ENCODE assay signal across 8 cellular contexts in genomic region chr1:61453111-61453961, GRCh38.
DNase-seq lines count a peak whose midpoint lies in the region; ATAC-seq and TF ChIP-seq lines count a peak whose summit lies in the region.

No MANE protein-coding gene starts in this region.

- H3K27ac ChIP-seq in KMS-11, result peak overlapping the region; percentile 76
- H3K27ac ChIP-seq in Panc1 (ENCODE audit: low read length), result peak overlapping the region; percentile 31; the same call in 1 of the 2 replicates

- H3K4me3 ChIP-seq in KMS-11 (IDR thresholded peaks at IDR 0.05; ENCODE audit: insufficient read depth, low read depth, low read length) (no peak overlapping the region), Panc1 (ENCODE audit: low read depth in 2 of 2, low read length in 2 of 2) (peak overlapping the region in 1 of 2 experiments; percentile 7; a peak in 1 of 4 replicates), fibroblast of mammary gland (ENCODE audit: control insufficient read depth, low read depth, low read length) (no peak overlapping the region)

- DNase-seq in COLO829 (ENCODE audit: low spot score), result peak; percentile 70
- peak; percentile 50 for DNase-seq in Panc1 (ENCODE audit: low read depth, low spot score)
- peak; percentile 73 to 76 for DNase-seq in activated T-cell treated with anti-CD3 and anti-CD28 coated beads, Interleukin-2, amount 50 U/mL, for 48 hours
- DNase-seq in fibroblast of mammary gland (ENCODE audit: low read depth), result peak; percentile 93
- peak; percentile 67 for DNase-seq in nephron progenitor cell
- peak; percentile 66 for DNase-seq in stimulated activated naive CD4-positive, alpha-beta T cell treated with Interleukin-2 at 50 U/mL for 16 hours (lab: John Stamatoyannopoulos, UW)

- H3K79me2 ChIP-seq in KMS-11 (ENCODE audit: insufficient read depth, low read depth), result no peaks in the 10 kb centered on the region

- H3K4me1 Mint-ChIP-seq in nephron progenitor cell, result peaks cover 86% of the 10 kb centered on the region

- H3K9ac ChIP-seq in KMS-11, result peak overlapping the region; percentile 52; the same call in 1 of the 2 replicates

- peak overlapping the region; percentile 9 for H3K4me3 Mint-ChIP-seq in nephron progenitor cell

- POLR2A ChIA-PET in Panc1 (lab: Charles Lee), result no interaction called here

- H3K36me3 Mint-ChIP-seq in nephron progenitor cell (ENCODE audit: low read depth), result no peaks in the 10 kb centered on the region

- no peaks in the 10 kb centered on the region for H3K9me3 ChIP-seq in Panc1 (ENCODE audit: control insufficient read depth, insufficient read depth, low read depth, low read length)

- no TSS peak for BruUV-seq in Panc1 (replicated peaks; lab: Mats Ljungman, UMichigan)

- H3K27ac Mint-ChIP-seq in nephron progenitor cell, result peak overlapping the region; percentile 15

- ATAC-seq in GM21529 (IDR thresholded peaks at IDR 0.05; ENCODE audit: unreplicated experiment) (peak; percentile 91), Panc1 (peak; percentile 98)

- TF ChIP-seq CTCF in KMS-11 (conservative IDR thresholded peaks at IDR 0.05; ENCODE audit: low read depth, low read length) (peak; percentile 87), Panc1 (IDR thresholded peaks at IDR 0.05) (peak; percentile 88), fibroblast of mammary gland (conservative IDR thresholded peaks at IDR 0.05; ENCODE audit: control insufficient read depth, insufficient read depth, low read depth, low read length) (peak; percentile 86), nephron progenitor cell (IDR thresholded peaks at IDR 0.05) (peak; percentile 67)

- peaks cover 4% of the 10 kb centered on the region for H3K27me3 Mint-ChIP-seq in nephron progenitor cell (ENCODE audit: low read depth, poor library complexity)

- H3K36me3 ChIP-seq in KMS-11 (ENCODE audit: insufficient read depth), result no peaks in the 10 kb centered on the region
- peaks cover 5% of the 10 kb centered on the region; the same call in 1 of the 2 replicates for H3K36me3 ChIP-seq in Panc1 (ENCODE audit: control insufficient read depth, insufficient read depth, low read length)

- CTCF ChIA-PET in Panc1 (lab: Charles Lee), result interaction anchor here (0.5 to 0.7 kb wide), 3 partner anchors 79 to 404 kb away, joined by 3 to 15 read pairs (median 3); no protein-coding TSS in a partner anchor

- H3K9me3 Mint-ChIP-seq in nephron progenitor cell, result no peaks in the 10 kb centered on the region

- peak overlapping the region; percentile 96 for H3K4me2 ChIP-seq in KMS-11

- peak overlapping the region; percentile 23; the same call in 1 of the 2 replicates for H2AFZ ChIP-seq in KMS-11 (ENCODE audit: low read depth)

- H3K27me3 ChIP-seq in KMS-11 (ENCODE audit: insufficient read depth, low read depth), result no peaks in the 10 kb centered on the region
- no peaks in the 10 kb centered on the region for H3K27me3 ChIP-seq in Panc1 (ENCODE audit: control insufficient read depth, insufficient read depth, low read length)

- in situ Hi-C loops in Panc1 (cut with HindIII; ENCODE audit: low pct_unique_long_range_greater_than_20kb, low sequenced_read_pairs), result no loop called here

- H3K4me1 ChIP-seq in KMS-11 (ENCODE audit: low read depth, poor library complexity, severe bottlenecking) (peaks cover 36% of the 10 kb centered on the region), Panc1 (ENCODE audit: control insufficient read depth, insufficient read depth, low read length) (peaks cover 11% of the 10 kb centered on the region)

- H4K20me1 ChIP-seq in KMS-11 (ENCODE audit: insufficient read depth), result no peaks in the 10 kb centered on the region

- intact Hi-C loops in Panc1 (cut with micrococcal nuclease; ENCODE audit: unreplicated experiment), result loop anchor here (5.0 to 10.0 kb wide), 2 partner anchors 399 to 481 kb away; no protein-coding TSS in a partner anchor
